ENCODE assay signal across 8 cellular contexts in the genomic region with DNA sequence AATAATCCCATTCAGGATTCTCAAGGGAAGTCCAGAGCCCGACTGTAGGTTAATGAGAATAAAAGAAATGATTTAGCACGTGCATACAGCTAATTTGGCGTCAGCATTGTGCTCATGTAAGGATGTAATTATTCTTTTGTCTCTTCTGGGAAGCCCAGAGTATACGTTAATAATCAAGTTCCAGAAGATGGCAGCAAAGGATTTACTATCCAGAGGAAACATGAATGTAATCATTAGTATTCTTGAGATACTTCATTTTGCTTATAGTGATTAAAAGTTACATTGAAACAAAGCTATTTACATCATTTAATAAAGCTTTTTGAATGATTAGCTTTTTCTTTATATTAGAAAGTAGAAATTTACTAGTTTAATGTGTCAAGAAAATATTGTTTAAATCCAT. TPM values are rescaled to one million over a fixed set of nuclear protein-coding genes. Genes with fewer than 3 reads are reported as not detected.
DNase-seq lines count a peak whose midpoint lies in the region; ATAC-seq and TF ChIP-seq lines count a peak whose summit lies in the region.

No MANE protein-coding gene starts in this region.

- H3K36me3 Mint-ChIP-seq in HFFc6 (ENCODE audit: low read depth): no peaks in the 10 kb centered on the region
- H3K36me3 Mint-ChIP-seq in T-helper 2 cell treated with Interferon-gamma antibody and Interleukin-4, amounts not matched to agents 5 μg/mL and 100 μg/mL, for 36 hours (ENCODE audit: low read depth): no peaks in the 10 kb centered on the region

- intact Hi-C loops in spleen (cut with DNase I; ENCODE audit: low total_unique reads): no loop called here

- DNase-seq in A172 (ENCODE audit: low spot score): peak; percentile 39
- peak; percentile 62 for DNase-seq in HFFc6
- peak; percentile 65 for DNase-seq in SK-MEL-5 (ENCODE audit: low read depth, low spot score)
- peak; percentile 42 for DNase-seq in glomerular visceral epithelial cell (ENCODE audit: extremely low spot score)
- no peak for DNase-seq in spleen
- DNase-seq in T-helper 2 cell treated with Interferon-gamma antibody and Interleukin-4, amounts not matched to agents 5 μg/mL and 100 μg/mL, for 36 hours (ENCODE audit: low spot score): no peak
- no peak for DNase-seq in omental fat pad (ENCODE audit: low spot score)

- ATAC-seq in GM21786 (IDR thresholded peaks at IDR 0.05; ENCODE audit: unreplicated experiment): no peak
- no peak for ATAC-seq in omental fat pad (ENCODE audit: low FRiP score)

- WGBS in spleen, 5 donors: 10 to 27% (median 12%) methylated on average over 4 of the region's 4 CpGs

- no peaks in the 10 kb centered on the region for H3K4me1 Mint-ChIP-seq in HFFc6 (ENCODE audit: low read depth)
- H3K4me1 Mint-ChIP-seq in T-helper 2 cell treated with Interferon-gamma antibody and Interleukin-4, amounts not matched to agents 5 μg/mL and 100 μg/mL, for 36 hours (ENCODE audit: low read depth): no peaks in the 10 kb centered on the region

- H3K9me3 Mint-ChIP-seq in HFFc6: no peaks in the 10 kb centered on the region
- H3K9me3 Mint-ChIP-seq in T-helper 2 cell treated with Interferon-gamma antibody and Interleukin-4, amounts not matched to agents 5 μg/mL and 100 μg/mL, for 36 hours: no peaks in the 10 kb centered on the region

- in situ Hi-C loops in SK-MEL-5 (cut with HindIII; ENCODE audit: low pct_unique_long_range_greater_than_20kb, low sequenced_read_pairs): no loop called here

- peaks cover 3% of the 10 kb centered on the region; the same call in 1 of the 2 replicates for H3K27me3 Mint-ChIP-seq in HFFc6 (ENCODE audit: insufficient read depth)
- peaks cover 7% of the 10 kb centered on the region for H3K27me3 Mint-ChIP-seq in T-helper 2 cell treated with Interferon-gamma antibody and Interleukin-4, amounts not matched to agents 5 μg/mL and 100 μg/mL, for 36 hours (ENCODE audit: low read depth)

- no peak for TF ChIP-seq POLR2A in spleen (IDR thresholded peaks at IDR 0.05)

- no peak overlapping the region for H3K4me3 Mint-ChIP-seq in HFFc6
- no peak overlapping the region for H3K4me3 Mint-ChIP-seq in T-helper 2 cell treated with Interferon-gamma antibody and Interleukin-4, amounts not matched to agents 5 μg/mL and 100 μg/mL, for 36 hours

- H3K27ac ChIP-seq in spleen: no peak overlapping the region

- no peak overlapping the region for H3K4me3 ChIP-seq in spleen

- H3K4me1 ChIP-seq in spleen: no peaks in the 10 kb centered on the region

- TF ChIP-seq CTCF in HFFc6 (IDR thresholded peaks at IDR 0.05): peak; percentile 62; the same call in 1 of the 2 replicates
- TF ChIP-seq CTCF in spleen (IDR thresholded peaks at IDR 0.05 in 8 of 11, conservative IDR thresholded peaks at IDR 0.05 in 3 of 11): peak in 3 of 11 experiments; percentile 7 to 13 (median 12)
- no peak for TF ChIP-seq CTCF in omental fat pad (IDR thresholded peaks at IDR 0.05)

- H3K36me3 ChIP-seq in spleen: no peaks in the 10 kb centered on the region

- no peak overlapping the region for H3K27ac Mint-ChIP-seq in HFFc6
- no peak overlapping the region for H3K27ac Mint-ChIP-seq in T-helper 2 cell treated with Interferon-gamma antibody and Interleukin-4, amounts not matched to agents 5 μg/mL and 100 μg/mL, for 36 hours

- H3K9me3 ChIP-seq in spleen: no peaks in the 10 kb centered on the region

- no peaks in the 10 kb centered on the region for H3K27me3 ChIP-seq in spleen (replicated peaks in 1 of 7)

RNA-seq across cellular contexts. Expression of a gene that starts 27.1 kb away (rescaled TPM):
- 20.9 and 21.8 TPM in 2 replicates for total RNA-seq in A172 (2014; rRNA removed; shearing (Covaris generic))
- total RNA-seq in HFFc6 (2021; fragmentation: NEBNext Ultra II Directional; extraction: Animal tissue kit (Norgen Biotek cat#: 25700)): 10 to 100 TPM in 2 of 6 experiments, 1 to 10 TPM in 4; 5.9 to 12.1 (median 7.0) TPM
- 3.3 and 3.6 TPM in 2 replicates for total RNA-seq in SK-MEL-5 (2014; rRNA removed; shearing (Covaris generic))
- polyA plus RNA-seq in SK-MEL-5 (2015; cell fraction: cytosol; rRNA removed): 3.2 and 5.8 TPM in 2 replicates
- polyA plus RNA-seq in SK-MEL-5 (2015; cell fraction: nucleus; rRNA removed): 10.4 and 12.0 TPM in 2 replicates
- total RNA-seq in spleen (10 to 100 TPM in 1 of 7 donors, 1 to 10 TPM in 6; 3.5 to 11.7 (median 5.6) TPM), omental fat pad (1 to 10 TPM; 5.0 to 7.9 (median 6.4) TPM)
- polyA plus RNA-seq in spleen: 1 to 10 TPM; 1.1 to 3.3 (median 1.5) TPM

Comparison
In these comparisons a context has a peak if more than half of its experiments do, and no peak if none do; other contexts are left out.
1. DNase-seq: peak in A172 (single experiment), HFFc6 (single experiment), SK-MEL-5 (single experiment) and glomerular visceral epithelial cell (single experiment); none in spleen (single experiment), T-helper 2 cell treated with Interferon-gamma antibody and Interleukin-4, amounts not matched to agents 5 μg/mL and 100 μg/mL, for 36 hours (single experiment) and omental fat pad (single experiment).